ENCODE assay signal across 8 cellular contexts in the genomic region with DNA sequence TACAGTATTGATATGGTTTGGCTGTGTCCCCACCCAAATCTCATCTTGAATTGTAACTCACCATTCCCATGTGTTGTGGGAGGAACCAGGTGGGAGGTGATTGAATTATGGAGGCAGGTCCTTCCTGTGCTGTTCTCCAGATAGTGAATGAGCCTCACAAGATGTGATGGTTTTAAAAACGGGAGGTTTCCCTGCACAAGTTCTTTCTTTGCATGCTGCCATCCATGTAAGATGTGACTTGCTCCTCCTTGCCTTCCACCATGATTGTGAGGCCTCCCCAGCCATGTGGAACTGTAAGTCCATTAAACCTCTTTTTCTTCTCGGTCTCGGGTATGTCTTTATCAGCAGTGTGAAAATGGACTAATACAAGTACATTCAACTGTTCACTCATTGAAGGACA. TPM values are rescaled to one million over a fixed set of nuclear protein-coding genes. Genes with fewer than 3 reads are reported as not detected.
DNase-seq lines count a peak whose midpoint lies in the region; ATAC-seq and TF ChIP-seq lines count a peak whose summit lies in the region.
"Not testable (repeated sequence)": the region's sequence is repeated elsewhere in the genome, so short reads cannot be mapped to it uniquely, and the experiment has no call there.

No MANE protein-coding gene starts in this region.

- not testable (repeated sequence) for H2AFZ ChIP-seq in Karpas-422 (ENCODE audit: low read length)

- not testable (repeated sequence) for H4K20me1 ChIP-seq in Karpas-422 (ENCODE audit: insufficient read depth, low read depth, low read length)

- H3K36me3 Mint-ChIP-seq in CD4-positive, alpha-beta memory T cell: peaks cover 7 to 11% of the 10 kb centered on the region in 2 donors
- H3K36me3 Mint-ChIP-seq in activated B cell treated with CpG ODN at 0.5 μM for 24 hours (ENCODE audit: low read depth): peaks cover 18% of the 10 kb centered on the region
- H3K36me3 Mint-ChIP-seq in activated naive CD4-positive, alpha-beta T cell treated with anti-CD3 and anti-CD28 coated beads, Interleukin-2, amount 10 ng/mL, durations not matched to agents 7 days and 5 days: peaks cover 28% of the 10 kb centered on the region
- H3K36me3 Mint-ChIP-seq in MCF 10A (ENCODE audit: insufficient read depth, unreplicated experiment): peaks cover 20% of the 10 kb centered on the region
- peaks cover 36% of the 10 kb centered on the region for H3K36me3 Mint-ChIP-seq in nephron (ENCODE audit: low read depth)
- H3K36me3 Mint-ChIP-seq in type B pancreatic cell: peaks cover 21% of the 10 kb centered on the region

- H3K9me3 Mint-ChIP-seq in CD4-positive, alpha-beta memory T cell; activated B cell treated with CpG ODN at 0.5 μM for 24 hours; activated naive CD4-positive, alpha-beta T cell treated with anti-CD3 and anti-CD28 coated beads, Interleukin-2, amount 10 ng/mL, durations not matched to agents 7 days and 5 days; MCF 10A (ENCODE audit: unreplicated experiment); type B pancreatic cell: not testable (repeated sequence)
- peaks cover 20% of the 10 kb centered on the region for H3K9me3 Mint-ChIP-seq in nephron

- not testable (repeated sequence) for H3K9me3 ChIP-seq in CD4-positive, alpha-beta memory T cell (ENCODE audit: control insufficient read depth in 1 of 2, low read length in 2 of 2); Karpas-422 (ENCODE audit: low read length)

- no CpG with 5 or more reads among the region's 3 CpGs for WGBS in mesendoderm (ENCODE audit: extremely low coverage, insufficient coverage, low lambda C conversion rate)

- not testable (repeated sequence) for H4K8ac ChIP-seq in mesendoderm (ENCODE audit: low read depth, low read length)

- not testable (repeated sequence) for TF ChIP-seq CTCF in activated B cell treated with CpG ODN at 0.5 μM for 24 hours (IDR thresholded peaks at IDR 0.05); MCF 10A (IDR thresholded peaks at IDR 0.05; ENCODE audit: unreplicated experiment); nephron (IDR thresholded peaks at IDR 0.05; ENCODE audit: unreplicated experiment in 3 of 3); type B pancreatic cell (conservative IDR thresholded peaks at IDR 0.05)

- H3K27ac ChIP-seq in CD4-positive, alpha-beta memory T cell (ENCODE audit: low read depth, low read length); Karpas-422 (ENCODE audit: low read length); mesendoderm (ENCODE audit: low read depth, low read length): not testable (repeated sequence)

- CTCF ChIA-PET in CD4-positive, alpha-beta memory T cell (lab: Charles Lee; ENCODE audit: partially characterized antibody); activated B cell treated with CpG ODN at 0.5 μM for 24 hours (lab: Charles Lee); activated naive CD4-positive, alpha-beta T cell treated with anti-CD3 and anti-CD28 coated beads, Interleukin-2, amount 10 ng/mL, durations not matched to agents 7 days and 5 days (lab: Charles Lee); MCF 10A (lab: Yijun Ruan, JAX): not testable (repeated sequence)

- not testable (repeated sequence) for H2BK5ac ChIP-seq in mesendoderm (ENCODE audit: low read length)

- intact Hi-C loops in CD4-positive, alpha-beta memory T cell (cut with micrococcal nuclease): loop anchor here (5.0 kb wide), 2 partner anchors 547 to 1548 kb away; a partner anchor contains a TSS
- intact Hi-C loops in activated B cell treated with CpG ODN at 0.5 μM for 24 hours (cut with micrococcal nuclease): loop anchor here (5.0 to 10.0 kb wide), 4 partner anchors 518 to 1531 kb away; a partner anchor contains a TSS
- intact Hi-C loops in MCF 10A (cut with micrococcal nuclease): not testable (repeated sequence)

- not testable (repeated sequence) for H3K9me2 ChIP-seq in Karpas-422 (replicated peaks; ENCODE audit: insufficient read depth, low read length)

- not testable (repeated sequence) for DNase-seq in CD4-positive, alpha-beta memory T cell; Karpas-422; activated B cell treated with CpG ODN at 0.5 μM for 24 hours; activated naive CD4-positive, alpha-beta T cell treated with anti-CD3 and anti-CD28 coated beads, Interleukin-2, amount 10 ng/mL, durations not matched to agents 7 days and 5 days; MCF 10A (ENCODE audit: unreplicated experiment); type B pancreatic cell (ENCODE audit: extremely low spot score, unreplicated experiment)
- DNase-seq in mesendoderm: peak; percentile 20

- H3K4ac ChIP-seq in mesendoderm (ENCODE audit: low read depth, low read length): not testable (repeated sequence)

- peak overlapping the region in 4 of 8 donors; percentile 24 to 94 (median 72) for H3K4me3 Mint-ChIP-seq in CD4-positive, alpha-beta memory T cell
- peak overlapping the region; percentile 37 for H3K4me3 Mint-ChIP-seq in activated B cell treated with CpG ODN at 0.5 μM for 24 hours
- H3K4me3 Mint-ChIP-seq in activated naive CD4-positive, alpha-beta T cell treated with anti-CD3 and anti-CD28 coated beads, Interleukin-2, amount 10 ng/mL, durations not matched to agents 7 days and 5 days: peak overlapping the region; percentile 19
- peak overlapping the region; percentile 6 for H3K4me3 Mint-ChIP-seq in MCF 10A (ENCODE audit: unreplicated experiment)
- H3K4me3 Mint-ChIP-seq in nephron: peak overlapping the region; percentile 66 to 98 (median 97)
- peak overlapping the region; percentile 75 for H3K4me3 Mint-ChIP-seq in type B pancreatic cell

- POLR2A ChIA-PET in CD4-positive, alpha-beta memory T cell (lab: Charles Lee; ENCODE audit: partially characterized antibody); MCF 10A (lab: Yijun Ruan, JAX): not testable (repeated sequence)
- POLR2A ChIA-PET in activated B cell treated with CpG ODN at 0.5 μM for 24 hours (lab: Charles Lee): interaction anchor here (0.6 kb wide), 1 partner anchor 451 kb away, joined by 3 read pairs; no protein-coding TSS in a partner anchor

- not testable (repeated sequence) for H3K18ac ChIP-seq in mesendoderm (ENCODE audit: low read length)

- H3K27ac Mint-ChIP-seq in CD4-positive, alpha-beta memory T cell: peak overlapping the region in 5 of 7 donors; percentile 53 to 99 (median 81)
- H3K27ac Mint-ChIP-seq in activated B cell treated with CpG ODN at 0.5 μM for 24 hours; activated naive CD4-positive, alpha-beta T cell treated with anti-CD3 and anti-CD28 coated beads, Interleukin-2, amount 10 ng/mL, durations not matched to agents 7 days and 5 days; MCF 10A (ENCODE audit: low read depth, unreplicated experiment); nephron; type B pancreatic cell: not testable (repeated sequence)

- not testable (repeated sequence) for H2BK120ac ChIP-seq in mesendoderm (ENCODE audit: low read depth, low read length)

- not testable (repeated sequence) for H3K27me3 ChIP-seq in CD4-positive, alpha-beta memory T cell (ENCODE audit: insufficient read depth, low read length); Karpas-422 (ENCODE audit: low read length); mesendoderm (ENCODE audit: insufficient read depth, low read length, poor library complexity)

- not testable (repeated sequence) for H4K5ac ChIP-seq in mesendoderm (ENCODE audit: low read length)

- not testable (repeated sequence) for H3K23ac ChIP-seq in mesendoderm (ENCODE audit: low read length)

- H2BK15ac ChIP-seq in mesendoderm (replicated peaks; ENCODE audit: low read depth): not testable (repeated sequence)

- H3K79me2 ChIP-seq in Karpas-422 (ENCODE audit: low read length): peaks cover 86% of the 10 kb centered on the region
- H3K79me2 ChIP-seq in mesendoderm (ENCODE audit: control insufficient read depth, insufficient read depth, low read length): not testable (repeated sequence)

- H3K4me2 ChIP-seq in Karpas-422 (ENCODE audit: low read depth, low read length, poor library complexity, severe bottlenecking): peak overlapping the region; percentile 80
- not testable (repeated sequence) for H3K4me2 ChIP-seq in mesendoderm (ENCODE audit: low read length)

- H2AK5ac ChIP-seq in mesendoderm (ENCODE audit: low read length): not testable (repeated sequence)

- BruUV-seq in MCF 10A (replicated peaks; lab: Mats Ljungman, UMichigan): not testable (repeated sequence)

- not testable (repeated sequence) for ATAC-seq in activated B cell treated with CpG ODN at 0.5 μM for 24 hours (ENCODE audit: low read depth)

- H3K79me1 ChIP-seq in mesendoderm (ENCODE audit: low read length): not testable (repeated sequence)

- H3K4me1 Mint-ChIP-seq in CD4-positive, alpha-beta memory T cell: peaks cover 36 to 53% (median 39%) of the 10 kb centered on the region in 4 donors
- peaks cover 45% of the 10 kb centered on the region for H3K4me1 Mint-ChIP-seq in activated B cell treated with CpG ODN at 0.5 μM for 24 hours
- H3K4me1 Mint-ChIP-seq in activated naive CD4-positive, alpha-beta T cell treated with anti-CD3 and anti-CD28 coated beads, Interleukin-2, amount 10 ng/mL, durations not matched to agents 7 days and 5 days: peaks cover 44% of the 10 kb centered on the region
- H3K4me1 Mint-ChIP-seq in MCF 10A (ENCODE audit: insufficient read depth, unreplicated experiment): peaks cover 18% of the 10 kb centered on the region
- peaks cover 23% of the 10 kb centered on the region for H3K4me1 Mint-ChIP-seq in nephron
- peaks cover 13% of the 10 kb centered on the region for H3K4me1 Mint-ChIP-seq in type B pancreatic cell (ENCODE audit: unreplicated experiment)

- not testable (repeated sequence) for H3K4me3 ChIP-seq in CD4-positive, alpha-beta memory T cell (ENCODE audit: low read length in 2 of 2); mesendoderm (ENCODE audit: low read length)
- H3K4me3 ChIP-seq in Karpas-422 (ENCODE audit: low read length): peak overlapping the region; percentile 77; the same call in 1 of the 2 replicates

- not testable (repeated sequence) for H3K36me3 ChIP-seq in CD4-positive, alpha-beta memory T cell (ENCODE audit: insufficient read depth, low read length); mesendoderm (ENCODE audit: control insufficient read depth, insufficient read depth, low read length)
- H3K36me3 ChIP-seq in Karpas-422 (ENCODE audit: insufficient read depth, low read length): peaks cover 22% of the 10 kb centered on the region

- H3K9ac ChIP-seq in Karpas-422 (ENCODE audit: low read length); mesendoderm (ENCODE audit: low read length): not testable (repeated sequence)

- H3K27me3 Mint-ChIP-seq in CD4-positive, alpha-beta memory T cell; activated B cell treated with CpG ODN at 0.5 μM for 24 hours; activated naive CD4-positive, alpha-beta T cell treated with anti-CD3 and anti-CD28 coated beads, Interleukin-2, amount 10 ng/mL, durations not matched to agents 7 days and 5 days; MCF 10A (ENCODE audit: insufficient read depth, unreplicated experiment); nephron (ENCODE audit: low read depth); type B pancreatic cell: not testable (repeated sequence)

- H3K4me1 ChIP-seq in CD4-positive, alpha-beta memory T cell (ENCODE audit: insufficient read depth, low read length): peaks cover 32% of the 10 kb centered on the region
- peaks cover 42% of the 10 kb centered on the region for H3K4me1 ChIP-seq in Karpas-422 (ENCODE audit: low read length)
- not testable (repeated sequence) for H3K4me1 ChIP-seq in mesendoderm (ENCODE audit: control insufficient read depth, low read depth, low read length)

- H3K56ac ChIP-seq in mesendoderm (ENCODE audit: low read length): not testable (repeated sequence)

RNA-seq across cellular contexts. Expression of a gene that starts 2.0 kb away (rescaled TPM):
- total RNA-seq in CD4-positive, alpha-beta memory T cell: 10 to 100 TPM; 15.9 to 19.5 TPM
- polyA plus RNA-seq in CD4-positive, alpha-beta memory T cell: 10 to 100 TPM; 14.3 to 18.8 TPM
- total RNA-seq in Karpas-422 (2014; rRNA removed; shearing (Covaris generic); ENCODE audit: low replicate concordance): 31.9 and 38.6 TPM in 2 replicates
- 31.2 and 32.2 TPM in 2 replicates for total RNA-seq in activated B cell treated with CpG ODN at 0.5 μM for 24 hours
- 16.3 and 17.6 TPM in 2 replicates for total RNA-seq in MCF 10A (2022)
- 8.8 TPM for polyA plus RNA-seq in mesendoderm (2013, experiment 1 of 2)
- 8.4 TPM for polyA plus RNA-seq in mesendoderm (2013, experiment 2 of 2)
- 13.9 and 15.6 TPM in 2 replicates for total RNA-seq in type B pancreatic cell (ENCODE audit: low replicate concordance)

RNA-seq across cellular contexts. Expression of a gene that starts 2.1 kb away (rescaled TPM):
- 1 to 10 TPM; 4.9 to 5.5 TPM for total RNA-seq in CD4-positive, alpha-beta memory T cell
- polyA plus RNA-seq in CD4-positive, alpha-beta memory T cell: 1 to 10 TPM; 3.0 to 6.1 TPM
- total RNA-seq in Karpas-422 (2014; rRNA removed; shearing (Covaris generic); ENCODE audit: low replicate concordance): 32.9 and 42.7 TPM in 2 replicates
- total RNA-seq in activated B cell treated with CpG ODN at 0.5 μM for 24 hours (4.3 and 5.2 TPM in 2 replicates), MCF 10A (2022) (7.9 TPM in 2 replicates), type B pancreatic cell (ENCODE audit: low replicate concordance) (10.8 and 13.3 TPM in 2 replicates)
- polyA plus RNA-seq in mesendoderm (2013, experiment 1 of 2): 11.2 TPM
- polyA plus RNA-seq in mesendoderm (2013, experiment 2 of 2): 11.8 TPM
